ENCODE assay signal across 24 cellular contexts in the genomic region with DNA sequence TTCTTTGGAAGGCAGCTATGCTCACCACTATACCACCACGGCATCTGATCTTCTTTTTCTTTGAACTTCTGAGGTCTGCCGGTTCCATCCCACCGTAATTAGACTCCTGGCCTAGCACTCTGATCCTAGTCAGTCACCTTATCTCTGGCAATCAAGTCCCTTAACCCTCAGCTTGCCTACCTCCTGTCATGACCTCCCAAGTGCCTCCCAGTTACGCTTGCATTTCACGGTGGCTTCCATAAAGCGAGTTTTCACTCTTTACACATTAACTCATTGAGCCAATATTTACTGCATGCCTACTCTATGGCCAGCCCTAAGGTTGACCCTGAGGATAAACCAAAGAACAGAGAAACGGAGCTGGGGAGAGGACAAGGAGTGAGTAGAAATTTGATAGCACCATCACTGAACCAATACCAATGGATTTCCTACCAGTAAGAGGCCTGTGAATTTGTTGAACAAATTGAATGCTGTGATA.
"Had no signal": no experiment of that assay in that cellular context is flagged by ENCODE, and none has a peak within 500 bp of the region (broad histone marks: within the 10 kb centered on the region; RNA-seq: fewer than 3 reads in every experiment).

No MANE protein-coding gene starts in this region.

- H3K27me3 ChIP-seq: left lung, neural progenitor cell, neutrophil, right atrium auricular region, tibial nerve, upper lobe of left lung, vagina had no signal

- H3K4me3 Mint-ChIP-seq: naive thymus-derived CD8-positive, alpha-beta T cell; nephron; neural progenitor cell; stimulated activated naive CD8-positive, alpha-beta T cell treated with anti-CD3 and anti-CD28 coated beads, Interleukin-15, Interleukin-2, amounts not matched to agents 100 ng/mL and 50 ng/mL, for 24 hours had no signal

- H2AFZ ChIP-seq: neural progenitor cell, parathyroid adenoma had no signal

- H3K9me3 Mint-ChIP-seq: naive thymus-derived CD8-positive, alpha-beta T cell; nephron; neural progenitor cell; stimulated activated naive CD8-positive, alpha-beta T cell treated with anti-CD3 and anti-CD28 coated beads, Interleukin-15, Interleukin-2, amounts not matched to agents 100 ng/mL and 50 ng/mL, for 24 hours had no signal

- H3K4me1 ChIP-seq: left lung, lower lobe of right lung, neural progenitor cell, right atrium auricular region, tibial nerve, vagina had no signal

- H3K4me3 ChIP-seq: left lung, lower lobe of right lung, neural progenitor cell, right atrium auricular region, skin epidermis, tibial nerve, upper lobe of left lung, vagina had no signal

- H3K27ac Mint-ChIP-seq: nephron; neural progenitor cell; stimulated activated naive CD8-positive, alpha-beta T cell treated with anti-CD3 and anti-CD28 coated beads, Interleukin-15, Interleukin-2, amounts not matched to agents 100 ng/mL and 50 ng/mL, for 24 hours had no signal

- ATAC-seq: left cardiac atrium; left lung; lower lobe of right lung; naive thymus-derived CD8-positive, alpha-beta T cell; sciatic nerve had no signal

- H3K9me3 ChIP-seq: left lung, lower lobe of right lung, neutrophil, right atrium auricular region, tibial nerve, upper lobe of left lung, vagina had no signal

- DNase-seq: kidney glomerular epithelial cell; left cardiac atrium; left lung; lower lobe of right lung; mammary epithelial cell; mesenchymal stem cell; naive thymus-derived CD8-positive, alpha-beta T cell; occipital lobe; stimulated activated CD4-positive, alpha-beta T cell treated with anti-CD3 and anti-CD28 coated beads, Interleukin-12 subunit alpha, Interleukin-12 subunit beta, amount 100 ng/mL, for 4 hours; stimulated activated CD4-positive, alpha-beta T cell treated with anti-CD3 and anti-CD28 coated beads, Interleukin-15, amount 100 ng/mL, for 24 hours; stimulated activated CD4-positive, alpha-beta T cell treated with anti-CD3 and anti-CD28 coated beads, Interleukin-2, amount 100 ng/mL, for 24 hours; stimulated activated CD4-positive, alpha-beta T cell treated with anti-CD3 and anti-CD28 coated beads, Interleukin-4, amount 100 ng/mL, for 1 hour; stimulated activated naive CD4-positive, alpha-beta T cell; upper lobe of left lung had no signal

- H3K4me2 ChIP-seq: neural progenitor cell had no signal

- H3K4me1 Mint-ChIP-seq: nephron, neural progenitor cell had no signal

- H3K27ac ChIP-seq: left lung, lower lobe of right lung, neural progenitor cell, neutrophil, parathyroid adenoma, right atrium auricular region, skin epidermis, tibial nerve, upper lobe of left lung, vagina had no signal

- H3K27me3 Mint-ChIP-seq: naive thymus-derived CD8-positive, alpha-beta T cell; stimulated activated naive CD8-positive, alpha-beta T cell treated with anti-CD3 and anti-CD28 coated beads, Interleukin-15, Interleukin-2, amounts not matched to agents 100 ng/mL and 50 ng/mL, for 24 hours had no signal

- H3K79me2 ChIP-seq: parathyroid adenoma had no signal
